Comparison of ENCODE assay signal across 1 cellular context in the genomic region with DNA sequence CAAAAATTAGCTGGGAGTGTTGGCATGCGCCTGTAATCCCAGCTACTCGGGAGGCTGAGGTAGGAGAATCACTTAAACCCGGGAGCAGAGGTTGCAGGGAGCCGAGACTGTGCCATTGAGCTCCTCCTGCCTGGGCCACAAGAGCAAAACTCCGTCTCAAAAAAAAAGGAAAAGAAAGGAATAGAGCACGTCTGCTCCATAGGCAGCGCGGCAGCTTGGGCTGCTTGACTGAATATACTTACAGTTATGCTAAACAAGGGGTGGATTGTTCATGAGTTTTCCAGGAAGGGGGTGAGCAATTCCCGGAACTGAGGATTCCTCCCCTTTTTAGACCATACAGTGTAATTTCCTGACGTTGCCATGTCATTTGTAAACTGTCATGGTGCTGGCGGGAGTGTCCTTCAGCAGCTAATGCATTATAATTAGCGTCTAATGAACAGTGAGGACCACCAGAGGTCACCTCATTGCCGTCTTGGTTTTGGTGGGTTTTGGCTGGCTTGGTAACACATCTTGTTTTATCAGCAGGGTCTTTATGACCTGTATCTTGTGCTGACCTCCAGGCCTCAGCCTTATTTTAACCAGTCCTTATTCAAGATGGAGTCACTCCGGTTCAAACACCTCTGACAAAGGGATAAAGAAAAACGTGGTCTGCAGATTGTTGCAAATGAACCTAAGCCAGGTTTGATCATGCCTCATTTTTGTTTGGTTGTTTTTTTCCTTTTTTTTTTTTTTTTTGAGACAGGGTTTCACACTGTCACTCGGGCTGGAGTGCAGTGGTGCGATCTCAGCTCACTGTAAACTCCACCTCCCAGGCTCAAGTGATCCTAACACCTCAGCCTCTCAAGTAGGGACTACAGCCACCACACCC.
A peak's percentile ranks its signal among the peaks of the same experiment; 100 is the strongest.
TF ChIP-seq lines count a peak whose summit lies in the region.

No MANE protein-coding gene starts in this region.

TF ChIP-seq in K562, 482 proteins besides CTCF, POLR2A, EP300 and RAD21 (continued from another document and continues in another):
- TF ChIP-seq, protein P1, sequence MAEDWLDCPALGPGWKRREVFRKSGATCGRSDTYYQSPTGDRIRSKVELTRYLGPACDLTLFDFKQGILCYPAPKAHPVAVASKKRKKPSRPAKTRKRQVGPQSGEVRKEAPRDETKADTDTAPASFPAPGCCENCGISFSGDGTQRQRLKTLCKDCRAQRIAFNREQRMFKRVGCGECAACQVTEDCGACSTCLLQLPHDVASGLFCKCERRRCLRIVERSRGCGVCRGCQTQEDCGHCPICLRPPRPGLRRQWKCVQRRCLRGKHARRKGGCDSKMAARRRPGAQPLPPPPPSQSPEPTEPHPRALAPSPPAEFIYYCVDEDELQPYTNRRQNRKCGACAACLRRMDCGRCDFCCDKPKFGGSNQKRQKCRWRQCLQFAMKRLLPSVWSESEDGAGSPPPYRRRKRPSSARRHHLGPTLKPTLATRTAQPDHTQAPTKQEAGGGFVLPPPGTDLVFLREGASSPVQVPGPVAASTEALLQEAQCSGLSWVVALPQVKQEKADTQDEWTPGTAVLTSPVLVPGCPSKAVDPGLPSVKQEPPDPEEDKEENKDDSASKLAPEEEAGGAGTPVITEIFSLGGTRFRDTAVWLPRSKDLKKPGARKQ (CRISPR knock-in tag; IDR thresholded peaks at IDR 0.05): peak; percentile 100
- TF ChIP-seq ETV5 (CRISPR knock-in tag; IDR thresholded peaks at IDR 0.05; ENCODE audit: low read depth) (0 out of 2 replicates have a peak, but pooled peaks have one; percentile 35), STAT5A (IDR thresholded peaks at IDR 0.05; ENCODE audit: borderline replicate concordance, low read length) (peak; percentile 98), GABPB2 (CRISPR knock-in tag; conservative IDR thresholded peaks at IDR 0.05) (peak; percentile 96), TRIM28 (IDR thresholded peaks at IDR 0.05) (peak; percentile 41; the same call in 1 of the 2 replicates), POLR2H (tag; IDR thresholded peaks at IDR 0.05; ENCODE audit: low read depth) (peak; percentile 98), RBM15 (IDR thresholded peaks at IDR 0.05; ENCODE audit: insufficient read depth, low read length) (no peak), FOSL1 (tag; conservative IDR thresholded peaks at IDR 0.05) (peak; percentile 74), HNRNPLL (IDR thresholded peaks at IDR 0.05; ENCODE audit: low read depth, low read length, poor library complexity, severe bottlenecking) (no peak), CREB3 (tag; conservative IDR thresholded peaks at IDR 0.05; ENCODE audit: low read depth) (peak; percentile 100), POLR2AphosphoS5 (IDR thresholded peaks at IDR 0.05; ENCODE audit: control insufficient read depth, insufficient read depth, low read depth, low read length) (peak; percentile 63), SMAD3 (CRISPR knock-in tag; conservative IDR thresholded peaks at IDR 0.05) (peak; percentile 100), C11orf30 (IDR thresholded peaks at IDR 0.05; ENCODE audit: low read depth) (peak; percentile 58), ZNF133 (CRISPR knock-in tag; IDR thresholded peaks at IDR 0.05) (peak; percentile 99), ETV6 (IDR thresholded peaks at IDR 0.05; ENCODE audit: borderline replicate concordance in 1 of 2, low read depth in 2 of 2, low read length in 1 of 2) (peak; percentile 44 to 71; a peak in 3 of 4 replicates), ETV6 (CRISPR knock-in tag; IDR thresholded peaks at IDR 0.05; ENCODE audit: borderline replicate concordance) (no peak), E2F6 (IDR thresholded peaks at IDR 0.05; ENCODE audit: borderline replicate concordance in 1 of 2, extremely low read depth in 1 of 2, insufficient read depth in 1 of 2, insufficient read length in 1 of 2, low read depth in 1 of 2, low read length in 1 of 2, poor library complexity in 1 of 2, severe bottlenecking in 1 of 2) (no peak), NBN (IDR thresholded peaks at IDR 0.05; ENCODE audit: low read depth) (no peak), ZNF398 (CRISPR knock-in tag; IDR thresholded peaks at IDR 0.05) (peak; percentile 100), KAT8 (IDR thresholded peaks at IDR 0.05; ENCODE audit: low read depth) (no peak), ZNF778 (CRISPR knock-in tag; IDR thresholded peaks at IDR 0.05) (peak; percentile 66; the same call in 1 of the 2 replicates), ZBTB7A (IDR thresholded peaks at IDR 0.05; ENCODE audit: borderline replicate concordance, control insufficient read depth, low read depth, low read length) (no peak), THRB (CRISPR knock-in tag; conservative IDR thresholded peaks at IDR 0.05) (peak; percentile 99), DLX4 (CRISPR knock-in tag; IDR thresholded peaks at IDR 0.05) (peak; percentile 88; the same call in 1 of the 2 replicates), ELF2 (CRISPR knock-in tag; IDR thresholded peaks at IDR 0.05) (peak; percentile 94), ZNF3 (CRISPR knock-in tag; IDR thresholded peaks at IDR 0.05) (peak; percentile 89), ZNF830 (CRISPR knock-in tag; IDR thresholded peaks at IDR 0.05) (peak; percentile 99)
- TF ChIP-seq, protein P2, sequence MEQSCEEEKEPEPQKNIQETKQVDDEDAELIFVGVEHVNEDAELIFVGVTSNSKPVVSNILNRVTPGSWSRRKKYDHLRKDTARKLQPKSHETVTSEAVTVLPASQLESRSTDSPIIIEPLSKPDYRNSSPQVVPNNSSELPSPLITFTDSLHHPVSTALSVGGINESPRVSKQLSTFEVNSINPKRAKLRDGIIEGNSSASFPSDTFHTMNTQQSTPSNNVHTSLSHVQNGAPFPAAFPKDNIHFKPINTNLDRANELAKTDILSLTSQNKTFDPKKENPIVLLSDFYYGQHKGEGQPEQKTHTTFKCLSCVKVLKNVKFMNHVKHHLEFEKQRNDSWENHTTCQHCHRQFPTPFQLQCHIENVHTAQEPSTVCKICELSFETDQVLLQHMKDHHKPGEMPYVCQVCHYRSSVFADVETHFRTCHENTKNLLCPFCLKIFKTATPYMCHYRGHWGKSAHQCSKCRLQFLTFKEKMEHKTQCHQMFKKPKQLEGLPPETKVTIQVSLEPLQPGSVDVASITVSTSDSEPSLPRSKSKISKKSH (CRISPR knock-in tag; IDR thresholded peaks at IDR 0.05): peak; percentile 98
- TF ChIP-seq, protein P3, sequence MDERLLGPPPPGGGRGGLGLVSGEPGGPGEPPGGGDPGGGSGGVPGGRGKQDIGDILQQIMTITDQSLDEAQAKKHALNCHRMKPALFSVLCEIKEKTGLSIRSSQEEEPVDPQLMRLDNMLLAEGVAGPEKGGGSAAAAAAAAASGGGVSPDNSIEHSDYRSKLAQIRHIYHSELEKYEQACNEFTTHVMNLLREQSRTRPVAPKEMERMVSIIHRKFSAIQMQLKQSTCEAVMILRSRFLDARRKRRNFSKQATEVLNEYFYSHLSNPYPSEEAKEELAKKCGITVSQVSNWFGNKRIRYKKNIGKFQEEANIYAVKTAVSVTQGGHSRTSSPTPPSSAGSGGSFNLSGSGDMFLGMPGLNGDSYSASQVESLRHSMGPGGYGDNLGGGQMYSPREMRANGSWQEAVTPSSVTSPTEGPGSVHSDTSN (CRISPR knock-in tag; IDR thresholded peaks at IDR 0.05; ENCODE audit: low read depth): no peak
- TF ChIP-seq, protein P3 (tag; conservative IDR thresholded peaks at IDR 0.05; ENCODE audit: low read depth): peak; percentile 96
- TF ChIP-seq, protein P4, sequence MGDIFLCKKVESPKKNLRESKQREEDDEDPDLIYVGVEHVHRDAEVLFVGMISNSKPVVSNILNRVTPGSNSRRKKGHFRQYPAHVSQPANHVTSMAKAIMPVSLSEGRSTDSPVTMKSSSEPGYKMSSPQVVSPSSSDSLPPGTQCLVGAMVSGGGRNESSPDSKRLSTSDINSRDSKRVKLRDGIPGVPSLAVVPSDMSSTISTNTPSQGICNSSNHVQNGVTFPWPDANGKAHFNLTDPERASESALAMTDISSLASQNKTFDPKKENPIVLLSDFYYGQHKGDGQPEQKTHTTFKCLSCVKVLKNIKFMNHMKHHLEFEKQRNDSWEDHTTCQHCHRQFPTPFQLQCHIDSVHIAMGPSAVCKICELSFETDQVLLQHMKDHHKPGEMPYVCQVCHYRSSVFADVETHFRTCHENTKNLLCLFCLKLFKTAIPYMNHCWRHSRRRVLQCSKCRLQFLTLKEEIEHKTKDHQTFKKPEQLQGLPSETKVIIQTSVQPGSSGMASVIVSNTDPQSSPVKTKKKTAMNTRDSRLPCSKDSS (IDR thresholded peaks at IDR 0.05; ENCODE audit: low read depth, partially characterized antibody): no peak
- TF ChIP-seq, protein P5, sequence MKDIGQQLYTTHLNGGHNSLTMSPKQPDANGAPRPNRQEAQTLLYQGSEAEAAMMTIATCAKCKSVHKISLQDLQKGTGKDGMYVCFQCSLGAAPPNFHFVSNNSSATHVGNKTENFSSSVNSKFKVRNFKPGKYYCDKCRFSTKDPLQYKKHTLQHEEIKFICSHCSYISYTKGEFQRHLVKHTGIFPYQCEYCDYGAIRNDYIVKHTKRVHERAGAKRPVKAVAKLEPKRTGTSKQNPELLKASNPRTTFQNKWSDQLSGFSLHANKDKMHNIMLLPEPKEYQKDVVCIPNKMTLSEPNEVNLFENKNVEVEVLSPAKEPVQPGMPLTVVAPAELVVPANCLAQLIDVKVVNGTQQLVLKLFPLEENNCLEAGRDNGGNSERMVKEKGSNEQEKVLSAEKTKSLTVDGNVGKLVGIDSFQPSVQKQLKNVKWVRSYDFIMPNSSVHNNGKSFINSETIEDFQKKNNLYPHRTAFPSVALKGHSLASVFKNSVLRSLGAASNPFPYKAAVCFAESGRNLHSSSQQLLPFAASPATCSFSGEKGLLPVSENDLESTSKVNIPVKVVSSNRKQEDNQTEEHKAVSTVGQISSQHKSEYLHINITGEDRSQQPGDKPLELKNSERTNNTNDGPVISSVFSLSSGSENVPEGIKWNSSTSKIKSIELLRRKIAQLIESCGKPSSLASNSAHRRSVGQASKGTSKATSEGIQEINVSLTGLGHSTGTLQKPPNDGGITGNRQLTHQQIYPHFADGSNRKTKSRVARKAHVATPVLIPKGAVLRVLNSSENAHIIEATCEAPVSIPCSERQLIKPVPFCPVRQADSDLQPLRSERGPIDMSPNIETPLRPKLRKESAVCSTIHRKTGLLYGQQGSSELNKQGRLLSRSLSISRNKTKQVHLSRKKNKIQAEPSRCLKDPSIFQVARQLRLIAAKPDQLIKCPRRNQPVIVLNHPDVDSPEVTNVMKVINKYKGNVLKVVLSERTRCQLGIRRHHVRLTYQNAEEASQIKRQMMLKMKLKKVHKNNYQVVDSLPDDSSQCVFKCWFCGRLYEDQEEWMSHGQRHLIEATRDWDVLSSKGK (CRISPR knock-in tag; IDR thresholded peaks at IDR 0.05): peak; percentile 94
- TF ChIP-seq, protein P6, sequence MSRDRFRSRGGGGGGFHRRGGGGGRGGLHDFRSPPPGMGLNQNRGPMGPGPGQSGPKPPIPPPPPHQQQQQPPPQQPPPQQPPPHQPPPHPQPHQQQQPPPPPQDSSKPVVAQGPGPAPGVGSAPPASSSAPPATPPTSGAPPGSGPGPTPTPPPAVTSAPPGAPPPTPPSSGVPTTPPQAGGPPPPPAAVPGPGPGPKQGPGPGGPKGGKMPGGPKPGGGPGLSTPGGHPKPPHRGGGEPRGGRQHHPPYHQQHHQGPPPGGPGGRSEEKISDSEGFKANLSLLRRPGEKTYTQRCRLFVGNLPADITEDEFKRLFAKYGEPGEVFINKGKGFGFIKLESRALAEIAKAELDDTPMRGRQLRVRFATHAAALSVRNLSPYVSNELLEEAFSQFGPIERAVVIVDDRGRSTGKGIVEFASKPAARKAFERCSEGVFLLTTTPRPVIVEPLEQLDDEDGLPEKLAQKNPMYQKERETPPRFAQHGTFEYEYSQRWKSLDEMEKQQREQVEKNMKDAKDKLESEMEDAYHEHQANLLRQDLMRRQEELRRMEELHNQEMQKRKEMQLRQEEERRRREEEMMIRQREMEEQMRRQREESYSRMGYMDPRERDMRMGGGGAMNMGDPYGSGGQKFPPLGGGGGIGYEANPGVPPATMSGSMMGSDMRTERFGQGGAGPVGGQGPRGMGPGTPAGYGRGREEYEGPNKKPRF (IDR thresholded peaks at IDR 0.05; ENCODE audit: low read depth, low read length): no peak
